Comparison of ENCODE assay signal across 20 cellular contexts in genomic region chr2:159380676-159381239, GRCh38.
"Had no signal": no experiment of that assay in that cellular context is flagged by ENCODE, and none has a peak within 500 bp of the region (broad histone marks: within the 10 kb centered on the region; RNA-seq: fewer than 3 reads in every experiment).

No MANE protein-coding gene starts in this region.

- DNase-seq: colonic mucosa; effector CD4-positive, alpha-beta T cell; endodermal cell; erythroblast; foreskin keratinocyte; kidney; lower lobe of right lung; retina; stimulated activated naive CD4-positive, alpha-beta T cell treated with Interleukin-2 at 50 U/mL for 16 hours; thyroid gland had no signal

- ATAC-seq: foreskin keratinocyte; lower lobe of right lung; natural killer cell treated with Interleukin-12 subunit alpha and Interleukin-12 subunit beta and Interleukin-15 and Interleukin-18, amount 100 ng/mL, for 72 hours; sciatic nerve had no signal

- H3K4me1 ChIP-seq: colonic mucosa, foreskin keratinocyte, lower lobe of right lung, neural progenitor cell, prostate gland, suprapubic skin, thyroid gland had no signal

- H3K27ac Mint-ChIP-seq: endodermal cell; memory B cell; mesothelial cell of epicardium; natural killer cell treated with Interleukin-12 subunit alpha and Interleukin-12 subunit beta and Interleukin-15 and Interleukin-18, amount 100 ng/mL, for 72 hours; neural progenitor cell; type B pancreatic cell had no signal

- H3K27ac ChIP-seq: foreskin keratinocyte, lower lobe of right lung, neural progenitor cell, parathyroid adenoma, prostate gland, suprapubic skin, thyroid gland had no signal

- H3K9me3 ChIP-seq: colonic mucosa, lower lobe of right lung, prostate gland, suprapubic skin, thyroid gland had no signal

- H3K4me3 ChIP-seq: colonic mucosa, lower lobe of right lung, neural progenitor cell, prostate gland, suprapubic skin, thyroid gland had no signal

- H3K27me3 Mint-ChIP-seq: memory B cell; natural killer cell treated with Interleukin-12 subunit alpha and Interleukin-12 subunit beta and Interleukin-15 and Interleukin-18, amount 100 ng/mL, for 72 hours; type B pancreatic cell had no signal

- H3K36me3 ChIP-seq: colonic mucosa, prostate gland had no signal

- H3K4me1 Mint-ChIP-seq: endodermal cell, memory B cell, mesothelial cell of epicardium, neural progenitor cell had no signal

- FAIRE-seq: endothelial cell of umbilical vein, kidney had no signal

- H3K27me3 ChIP-seq: colonic mucosa, foreskin keratinocyte, neural progenitor cell, suprapubic skin, thyroid gland had no signal

- H3K9me3 Mint-ChIP-seq: endodermal cell; memory B cell; mesothelial cell of epicardium; natural killer cell treated with Interleukin-12 subunit alpha and Interleukin-12 subunit beta and Interleukin-15 and Interleukin-18, amount 100 ng/mL, for 72 hours; neural progenitor cell; type B pancreatic cell had no signal

- H3K4me3 Mint-ChIP-seq: endodermal cell; memory B cell; mesothelial cell of epicardium; natural killer cell treated with Interleukin-12 subunit alpha and Interleukin-12 subunit beta and Interleukin-15 and Interleukin-18, amount 100 ng/mL, for 72 hours; neural progenitor cell; type B pancreatic cell had no signal
